ENCODE assay signal across 8 cellular contexts in genomic region chr11:57800444-57801184, GRCh38. TPM values are rescaled to one million over a fixed set of nuclear protein-coding genes. Genes with fewer than 3 reads are reported as not detected.
DNase-seq lines count a peak whose midpoint lies in the region; ATAC-seq and TF ChIP-seq lines count a peak whose summit lies in the region.

No MANE protein-coding gene starts in this region.

- peak; percentile 83 to 98 (median 94) for TF ChIP-seq CTCF in adrenal gland (IDR thresholded peaks at IDR 0.05)
- peak; percentile 74 for TF ChIP-seq CTCF in cardiac muscle cell (IDR thresholded peaks at IDR 0.05; ENCODE audit: low read depth, low read length)

- intact Hi-C loops in adrenal gland (cut with DNase I) = no loop called here

- H3K36me3 ChIP-seq in adrenal gland (replicated peaks in 1 of 2) (peaks cover 0 to 69% of the 10 kb centered on the region in 2 donors), cardiac muscle cell (peaks cover 56% of the 10 kb centered on the region)

- no peaks in the 10 kb centered on the region for H3K27me3 ChIP-seq in adrenal gland
- H3K27me3 ChIP-seq in cardiac muscle cell = no peaks in the 10 kb centered on the region

- DNase-seq in EL (peak; percentile 72), NCI-H526 treated with DMSO at 0.1 percent for 48 hours (lab: John Stamatoyannopoulos, UW) (peak; percentile 90), adrenal gland (peak in 1 of 7 donors; percentile 20), cardiac muscle cell (ENCODE audit: low read depth in 1 of 2, low spot score in 1 of 2) (peak; percentile 59 to 78), putamen (ENCODE audit: low spot score) (peak; percentile 78), NK-92 (lab: John Stamatoyannopoulos, UW; ENCODE audit: unreplicated experiment) (no peak)

- H3K27ac ChIP-seq in adrenal gland = peak overlapping the region; percentile 11 to 78 (median 38)
- peak overlapping the region; percentile 40 for H3K27ac ChIP-seq in cardiac muscle cell

- H3K4me1 ChIP-seq in adrenal gland (replicated peaks in 1 of 2) (peaks cover 24 to 34% of the 10 kb centered on the region in 2 donors), cardiac muscle cell (ENCODE audit: low read depth) (peaks cover 14% of the 10 kb centered on the region)

- H3K4me3 ChIP-seq in adrenal gland (no peak overlapping the region), cardiac muscle cell (no peak overlapping the region)

- H3K9me3 ChIP-seq in adrenal gland (replicated peaks in 1 of 3) (no peaks in the 10 kb centered on the region), cardiac muscle cell (ENCODE audit: low read depth) (no peaks in the 10 kb centered on the region)

- no peak for TF ChIP-seq POLR2A in adrenal gland (IDR thresholded peaks at IDR 0.05)

- WGBS in adrenal gland, 4 donors = 57 to 66% (median 60%) methylated on average over 4 of the region's 4 CpGs

- ATAC-seq in GM21360 (IDR thresholded peaks at IDR 0.05; ENCODE audit: unreplicated experiment) (peak; percentile 75), HG03565 (IDR thresholded peaks at IDR 0.05; ENCODE audit: unreplicated experiment) (peak; percentile 82)

RNA-seq across cellular contexts. Expression of gene CTNND1, which starts 39.0 kb away (rescaled TPM):
- 100 to 1,000 TPM in 7 of 8 donors, 10 to 100 TPM in 1; 90.8 to 152 (median 118) TPM for total RNA-seq in adrenal gland
- polyA plus RNA-seq in adrenal gland = 10 to 100 TPM; 26.3 to 80.2 (median 31.2) TPM
- total RNA-seq in cardiac muscle cell = 125 and 153 TPM in 2 replicates
- 95.4 and 125 TPM in 2 replicates for polyA plus RNA-seq in cardiac muscle cell

RNA-seq across cellular contexts. Expression of gene BTBD18, which starts 49.0 kb away (rescaled TPM):
- total RNA-seq in adrenal gland (not detected), cardiac muscle cell (not detected in 2 replicates)
- polyA plus RNA-seq in adrenal gland (not detected), cardiac muscle cell (1.5 and 2.4 TPM in 2 replicates)

RNA-seq across cellular contexts. Expression of gene SELENOH, which starts 59.3 kb away (rescaled TPM):
- total RNA-seq in adrenal gland (100 to 1,000 TPM; 145 to 327 (median 257) TPM), cardiac muscle cell (311 and 358 TPM in 2 replicates)
- polyA plus RNA-seq in adrenal gland (100 to 1,000 TPM in 2 of 3 donors, 10 to 100 TPM in 1; 33.8 to 150 (median 131) TPM), cardiac muscle cell (257 and 289 TPM in 2 replicates)
